In genomic region chr2:240306185-240306584, GRCh38 we compare ENCODE assay signal across 22 cellular contexts.
"Had no signal": no experiment of that assay in that cellular context is flagged by ENCODE, and none has a peak within 500 bp of the region (broad histone marks: within the 10 kb centered on the region; RNA-seq: fewer than 3 reads in every experiment).

No MANE protein-coding gene starts in this region.

- H3K27me3 ChIP-seq: MG63 had no signal

- H3K4me1 ChIP-seq: SJSA1 had no signal

- H3K36me3 ChIP-seq: MG63, SJSA1 had no signal

- H3K27ac ChIP-seq: SJSA1, SK-N-MC had no signal

- DNase-seq: IMR-90, Karpas-422, KG1, MG63, NCI-H1092, NCI-H1105 treated with DMSO at 0.1 percent for 48 hours, NCI-H1417 treated with DMSO at 0.1 percent for 48 hours, NCI-H146, NCI-H1694 treated with DMSO at 0.1 percent for 48 hours, NCI-H1930, NCI-H2081, NCI-H2107, NCI-H2227 treated with DMSO at 0.1 percent for 48 hours, NCI-H510A, NCI-H524 treated with DMSO at 0.1 percent for 48 hours, NCI-H69, NCI-H774, Right ventricle myocardium superior, RPMI8226, SIG-M5 had no signal

- H3K4me3 ChIP-seq: MG63, SJSA1, SK-N-MC had no signal

- H3K9me3 ChIP-seq: MG63, SJSA1 had no signal
